In the genomic region with DNA sequence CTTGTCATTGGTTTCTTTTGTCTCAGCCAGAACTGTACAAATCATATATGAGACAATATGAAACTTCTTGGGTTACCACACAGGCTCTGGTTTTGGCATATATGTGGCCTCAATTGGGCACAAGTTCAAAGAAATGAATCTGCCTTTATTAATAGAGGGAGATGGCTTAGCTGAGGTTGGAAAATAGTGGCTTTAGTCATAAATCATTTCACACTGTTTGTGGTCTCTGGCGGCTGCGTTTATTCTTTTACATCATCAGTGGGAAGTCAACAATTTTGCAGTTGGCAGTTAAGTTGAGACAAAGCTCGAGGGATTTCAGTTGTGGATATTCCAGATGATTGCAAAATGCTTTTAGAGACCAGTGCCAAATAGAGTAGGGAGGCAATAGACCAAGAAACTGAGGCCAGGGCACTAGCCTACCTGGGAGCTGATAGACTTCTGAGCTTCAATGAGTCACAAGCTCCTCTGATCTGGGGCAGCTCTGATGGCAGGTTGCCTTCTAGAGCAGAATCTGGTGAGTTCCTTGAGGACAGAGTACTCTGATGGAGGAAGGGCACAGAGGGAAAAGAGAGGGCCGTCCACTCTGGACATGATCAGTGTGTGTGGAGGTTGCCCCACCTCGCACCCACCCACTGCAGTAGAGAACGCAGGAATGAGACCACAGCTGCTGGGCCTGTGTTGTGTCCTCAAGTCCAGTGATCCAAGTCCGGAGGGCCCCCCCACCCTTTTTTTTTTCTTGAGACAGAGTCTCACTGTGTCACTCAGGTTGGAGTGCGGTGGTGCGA, we compare ENCODE assay signal across 11 cellular contexts.
DNase-seq lines count a peak whose midpoint lies in the region; ATAC-seq and TF ChIP-seq lines count a peak whose summit lies in the region.
"Had no signal": no experiment of that assay in that cellular context is flagged by ENCODE, and none has a peak within 500 bp of the region (broad histone marks: within the 10 kb centered on the region; RNA-seq: fewer than 3 reads in every experiment).

No MANE protein-coding gene starts in this region.

- H3K27ac ChIP-seq in lung (ENCODE audit: low read depth in 1 of 2, low read length in 1 of 2) (no peak overlapping the region), trophoblast cell (ENCODE audit: low read depth, low read length) (no peak overlapping the region)

- peaks cover 4% of the 10 kb centered on the region for H3K9me3 Mint-ChIP-seq in activated naive CD8-positive, alpha-beta T cell treated with anti-CD3 and anti-CD28 coated beads, Interleukin-2, amount 10 ng/mL, durations not matched to agents 7 days and 5 days
- H3K9me3 Mint-ChIP-seq: nephron had no signal

- H3K18ac ChIP-seq in trophoblast cell (ENCODE audit: low read length): no peak overlapping the region

- H3K23ac ChIP-seq in trophoblast cell (ENCODE audit: low read length): no peak overlapping the region

- no peak for TF ChIP-seq CTCF in lung (IDR thresholded peaks at IDR 0.05; ENCODE audit: control extremely low read depth, extremely low read depth)
- no peak for TF ChIP-seq CTCF in GM10266 (IDR thresholded peaks at IDR 0.05; ENCODE audit: control insufficient read depth, insufficient read depth, low read depth, missing control alignments)

- H2AK5ac ChIP-seq in trophoblast cell (ENCODE audit: low read length): no peak overlapping the region

- peak overlapping the region; percentile 26 for H3K4me3 Mint-ChIP-seq in activated naive CD8-positive, alpha-beta T cell treated with anti-CD3 and anti-CD28 coated beads, Interleukin-2, amount 10 ng/mL, durations not matched to agents 7 days and 5 days
- H3K4me3 Mint-ChIP-seq: nephron had no signal

- H3K79me2 ChIP-seq in trophoblast cell (ENCODE audit: control insufficient read depth, insufficient read depth, low read length, poor library complexity): no peaks in the 10 kb centered on the region

- no peak overlapping the region for H4K12ac ChIP-seq in trophoblast cell (ENCODE audit: low read depth, low read length)

- H4K91ac ChIP-seq in trophoblast cell (ENCODE audit: low read depth, low read length): no peak overlapping the region

- H3K4me1 ChIP-seq in lung (ENCODE audit: control insufficient read depth in 2 of 2, insufficient read depth in 2 of 2, low read length in 2 of 2): peaks cover 6 to 13% of the 10 kb centered on the region in 2 donors
- no peaks in the 10 kb centered on the region for H3K4me1 ChIP-seq in trophoblast cell (ENCODE audit: control insufficient read depth in 1 of 2, insufficient read depth in 2 of 2, low read length in 2 of 2)
- H3K4me1 ChIP-seq: HAP-1 had no signal

- H3K36me3 Mint-ChIP-seq in activated naive CD8-positive, alpha-beta T cell treated with anti-CD3 and anti-CD28 coated beads, Interleukin-2, amount 10 ng/mL, durations not matched to agents 7 days and 5 days: peaks cover 29% of the 10 kb centered on the region

- H3K4me1 Mint-ChIP-seq in activated naive CD8-positive, alpha-beta T cell treated with anti-CD3 and anti-CD28 coated beads, Interleukin-2, amount 10 ng/mL, durations not matched to agents 7 days and 5 days: peaks cover 32% of the 10 kb centered on the region

- no peaks in the 10 kb centered on the region for H3K79me1 ChIP-seq in trophoblast cell (ENCODE audit: low read length)

- DNase-seq in AG20443 (ENCODE audit: low spot score): peak; percentile 65
- DNase-seq in M059J (ENCODE audit: low read depth): peak; percentile 70
- DNase-seq in activated naive CD8-positive, alpha-beta T cell treated with anti-CD3 and anti-CD28 coated beads, Interleukin-2, amount 10 ng/mL, durations not matched to agents 7 days and 5 days: no peak
- DNase-seq in lung (ENCODE audit: low spot score): no peak
- no peak for DNase-seq in trophoblast cell
- DNase-seq in NCI-H146 (lab: John Stamatoyannopoulos, UW): no peak
- DNase-seq in NCI-H2107 treated with DMSO at 0.1 percent for 48 hours (lab: John Stamatoyannopoulos, UW; ENCODE audit: unreplicated experiment): no peak
- DNase-seq in GM10266 (ENCODE audit: extremely low spot score): no peak
- DNase-seq: NCI-H187 had no signal

- H3K4ac ChIP-seq in trophoblast cell (ENCODE audit: low read depth, low read length): no peak overlapping the region

- H3K4me3 ChIP-seq in lung (no peak overlapping the region), trophoblast cell (ENCODE audit: low read depth, low read length) (no peak overlapping the region)
- H3K4me3 ChIP-seq: HAP-1 had no signal

- no peaks in the 10 kb centered on the region for H3K9me3 ChIP-seq in lung (ENCODE audit: control insufficient read depth in 2 of 2, insufficient read depth in 1 of 2, low read length in 1 of 2)
- H3K9me3 ChIP-seq in trophoblast cell (ENCODE audit: insufficient read depth, low read depth, low read length): peaks cover 2% of the 10 kb centered on the region
- H3K9me3 ChIP-seq: HAP-1 had no signal

- no peak overlapping the region for H4K8ac ChIP-seq in trophoblast cell (ENCODE audit: low read depth, low read length)

- no peak overlapping the region for H2BK120ac ChIP-seq in trophoblast cell (ENCODE audit: insufficient read depth, low read length, poor library complexity)

- H3K4me2 ChIP-seq in trophoblast cell (ENCODE audit: low read length): no peak overlapping the region

- no peak overlapping the region for H3K14ac ChIP-seq in trophoblast cell (ENCODE audit: low read length)

- 67 to 76% methylated on average over 9 of the region's 9 CpGs for WGBS in lung, 2 donors
- WGBS in trophoblast cell (ENCODE audit: extremely low coverage, insufficient coverage, insufficient read length): no CpG with 5 or more reads among the region's 9 CpGs

- ATAC-seq in activated naive CD8-positive, alpha-beta T cell treated with anti-CD3 and anti-CD28 coated beads, Interleukin-2, amount 10 ng/mL, durations not matched to agents 7 days and 5 days (ENCODE audit: low read depth): peak; percentile 65
- peak; percentile 11 for ATAC-seq in lung (ENCODE audit: insufficient read depth, low FRiP score)

- H3K27me3 Mint-ChIP-seq in activated naive CD8-positive, alpha-beta T cell treated with anti-CD3 and anti-CD28 coated beads, Interleukin-2, amount 10 ng/mL, durations not matched to agents 7 days and 5 days: peaks cover 14% of the 10 kb centered on the region

- H2AFZ ChIP-seq in trophoblast cell (ENCODE audit: insufficient read depth, low read length, poor library complexity): no peak overlapping the region

- no peak overlapping the region for H3K9ac ChIP-seq in trophoblast cell (ENCODE audit: low read length)

- no peak overlapping the region for H2BK5ac ChIP-seq in trophoblast cell (ENCODE audit: low read depth, low read length, poor library complexity)

- H3K36me3 ChIP-seq in lung (ENCODE audit: control insufficient read depth in 2 of 2, insufficient read depth in 2 of 2, low read length in 2 of 2) (no peaks in the 10 kb centered on the region), trophoblast cell (ENCODE audit: control insufficient read depth in 1 of 2, insufficient read depth in 2 of 2, low read length in 2 of 2) (no peaks in the 10 kb centered on the region)
- H3K36me3 ChIP-seq: HAP-1 had no signal

- H2BK12ac ChIP-seq in trophoblast cell (ENCODE audit: low read length): no peak overlapping the region

- POLR2A ChIA-PET in activated naive CD8-positive, alpha-beta T cell treated with anti-CD3 and anti-CD28 coated beads, Interleukin-2, amount 10 ng/mL, durations not matched to agents 7 days and 5 days (lab: Charles Lee): interaction anchor here (0.8 to 1.5 kb wide), 2 partner anchors 17 to 19 kb away, joined by 3 read pairs; no protein-coding TSS in a partner anchor

- H3K27me3 ChIP-seq in lung (ENCODE audit: control insufficient read depth, insufficient read depth): no peaks in the 10 kb centered on the region
- no peaks in the 10 kb centered on the region for H3K27me3 ChIP-seq in trophoblast cell (ENCODE audit: insufficient read depth, low read length)

- peak overlapping the region; percentile 18 for H3K27ac Mint-ChIP-seq in activated naive CD8-positive, alpha-beta T cell treated with anti-CD3 and anti-CD28 coated beads, Interleukin-2, amount 10 ng/mL, durations not matched to agents 7 days and 5 days

Comparison
In these comparisons a context has a peak if more than half of its experiments do, and no peak if none do; other contexts are left out.
1. DNase-seq: peak in AG20443 (single experiment) and M059J (single experiment); none in activated naive CD8-positive, alpha-beta T cell treated with anti-CD3 and anti-CD28 coated beads, Interleukin-2, amount 10 ng/mL, durations not matched to agents 7 days and 5 days (single experiment), lung (single experiment), trophoblast cell (0 of 2), NCI-H146 (single experiment), NCI-H2107 treated with DMSO at 0.1 percent for 48 hours (single experiment) and GM10266 (single experiment).